In genomic region chr20:23636908-23637281, GRCh38 we compare ENCODE assay signal across 1 cellular context.
A peak's percentile ranks its signal among the peaks of the same experiment; 100 is the strongest.
TF ChIP-seq lines count a peak whose summit lies in the region.

No MANE protein-coding gene starts in this region.

TF ChIP-seq in HepG2, 621 proteins besides CTCF, POLR2A, EP300 and RAD21 (continued from another document):
- TF ChIP-seq EEA1 (CRISPR knock-in tag; IDR thresholded peaks at IDR 0.05; ENCODE audit: borderline replicate concordance) (no peak), ZNF773 (CRISPR knock-in tag; IDR thresholded peaks at IDR 0.05; ENCODE audit: borderline replicate concordance) (no peak), SPEN (CRISPR knock-in tag; IDR thresholded peaks at IDR 0.05; ENCODE audit: low read depth) (no peak), ZNF879 (CRISPR knock-in tag; IDR thresholded peaks at IDR 0.05) (0 out of 2 replicates have a peak, but pooled peaks have one; percentile 17), IRX3 (CRISPR knock-in tag; IDR thresholded peaks at IDR 0.05; ENCODE audit: borderline replicate concordance, low read depth) (no peak), ARNTL (CRISPR knock-in tag; IDR thresholded peaks at IDR 0.05) (no peak), RCOR2 (CRISPR knock-in tag; IDR thresholded peaks at IDR 0.05) (no peak), ZNF781 (CRISPR knock-in tag; IDR thresholded peaks at IDR 0.05; ENCODE audit: borderline replicate concordance, not compliant biosample characterization) (peak; percentile 60), ZNF563 (CRISPR knock-in tag; IDR thresholded peaks at IDR 0.05) (no peak), SRSF9 (IDR thresholded peaks at IDR 0.05; ENCODE audit: borderline replicate concordance, insufficient read depth, low read depth, low read length, poor library complexity, severe bottlenecking) (no peak), GMEB1 (CRISPR knock-in tag; IDR thresholded peaks at IDR 0.05; ENCODE audit: borderline replicate concordance) (no peak; the same call in 1 of the 2 replicates), KIAA2018 (CRISPR knock-in tag; IDR thresholded peaks at IDR 0.05; ENCODE audit: borderline replicate concordance) (peak; percentile 46; the same call in 1 of the 2 replicates), ZNF724P (CRISPR knock-in tag; IDR thresholded peaks at IDR 0.05; ENCODE audit: borderline replicate concordance) (no peak), HDAC1 (CRISPR knock-in tag; IDR thresholded peaks at IDR 0.05) (no peak), KMT2A (CRISPR knock-in tag; IDR thresholded peaks at IDR 0.05) (no peak), DMAP1 (CRISPR knock-in tag; IDR thresholded peaks at IDR 0.05) (no peak), ZNF841 (CRISPR knock-in tag; IDR thresholded peaks at IDR 0.05; ENCODE audit: borderline replicate concordance) (no peak), ZMYM2 (CRISPR knock-in tag; IDR thresholded peaks at IDR 0.05) (no peak), ZNF234 (CRISPR knock-in tag; conservative IDR thresholded peaks at IDR 0.05) (0 out of 2 replicates have a peak, but pooled peaks have one; percentile 6), THAP8 (CRISPR knock-in tag; IDR thresholded peaks at IDR 0.05; ENCODE audit: borderline replicate concordance) (no peak), CHD2 (IDR thresholded peaks at IDR 0.05; ENCODE audit: low read depth, low read length) (no peak), ZNF468 (CRISPR knock-in tag; IDR thresholded peaks at IDR 0.05) (0 out of 2 replicates have a peak, but pooled peaks have one; percentile 10), SSRP1 (CRISPR knock-in tag; IDR thresholded peaks at IDR 0.05) (no peak), ZNF354B (CRISPR knock-in tag; IDR thresholded peaks at IDR 0.05) (no peak), NCOA2 (CRISPR knock-in tag; IDR thresholded peaks at IDR 0.05) (no peak), SMAD9 (CRISPR knock-in tag; IDR thresholded peaks at IDR 0.05) (0 out of 2 replicates have a peak, but pooled peaks have one; percentile 5), PTBP1 (IDR thresholded peaks at IDR 0.05; ENCODE audit: low read depth, low read length, poor library complexity, severe bottlenecking) (no peak)
